Comparison of ENCODE assay signal across 3 cellular contexts in the genomic region with DNA sequence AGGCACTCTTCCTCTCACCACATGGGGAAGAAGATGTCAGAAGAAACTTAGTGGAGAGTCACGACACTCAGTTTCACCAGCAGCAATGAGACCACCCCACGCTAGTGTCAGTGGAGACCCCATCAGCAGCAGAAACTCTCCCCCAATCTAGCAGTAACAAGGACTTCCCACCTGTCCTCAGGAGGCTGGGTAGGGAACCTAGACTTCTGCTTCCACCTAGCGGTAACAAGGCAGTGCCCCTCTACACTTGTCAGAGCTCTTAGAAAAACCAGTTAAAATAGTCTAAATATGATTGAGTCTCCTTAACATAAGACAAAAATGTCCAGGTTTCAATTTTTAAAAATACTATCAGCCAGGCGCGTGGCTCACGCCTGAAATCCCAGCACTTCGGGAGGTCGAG.
TF ChIP-seq lines count a peak whose summit lies in the region.

No MANE protein-coding gene starts in this region.

TF ChIP-seq in A549, 52 proteins besides CTCF, POLR2A, EP300 and RAD21:
- TF ChIP-seq SMC3 (IDR thresholded peaks at IDR 0.05) (peak; percentile 27; the same call in 1 of the 3 replicates), EHF (CRISPR knock-in tag; IDR thresholded peaks at IDR 0.05) (no peak)
TF ChIP-seq in A549: peak in this region for 1.

TF ChIP-seq in GM23338, 12 proteins besides CTCF, POLR2A, EP300 and RAD21:
- TF ChIP-seq NANOG (IDR thresholded peaks at IDR 0.05; ENCODE audit: borderline replicate concordance) (no peak), CREB1 (CRISPR knock-in tag; IDR thresholded peaks at IDR 0.05; ENCODE audit: low read depth) (no peak), EZH2phosphoT487 (IDR thresholded peaks at IDR 0.05; ENCODE audit: unreplicated experiment) (no peak), STAT1 (IDR thresholded peaks at IDR 0.05; ENCODE audit: unreplicated experiment) (no peak), POLR2AphosphoS5 (IDR thresholded peaks at IDR 0.05; ENCODE audit: low read depth) (no peak), ZNF331 (CRISPR knock-in tag; IDR thresholded peaks at IDR 0.05; ENCODE audit: low read depth) (no peak), ZNF114 (CRISPR knock-in tag; IDR thresholded peaks at IDR 0.05) (no peak), ZNF462 (CRISPR knock-in tag; IDR thresholded peaks at IDR 0.05) (no peak), JUNB (IDR thresholded peaks at IDR 0.05; ENCODE audit: unreplicated experiment) (no peak)

TF ChIP-seq in GM12878, 131 proteins besides CTCF, POLR2A, EP300 and RAD21:
- no peak for TF ChIP-seq TAF1 (IDR thresholded peaks at IDR 0.05; ENCODE audit: borderline replicate concordance, low read depth, low read length)
- TF ChIP-seq IRF5 (IDR thresholded peaks at IDR 0.05; ENCODE audit: borderline replicate concordance) = no peak
- no peak for TF ChIP-seq SP1 (IDR thresholded peaks at IDR 0.05; ENCODE audit: low read depth, low read length)
- no peak for TF ChIP-seq STAT3 (IDR thresholded peaks at IDR 0.05; ENCODE audit: low read depth, low read length)
- TF ChIP-seq, protein P1, sequence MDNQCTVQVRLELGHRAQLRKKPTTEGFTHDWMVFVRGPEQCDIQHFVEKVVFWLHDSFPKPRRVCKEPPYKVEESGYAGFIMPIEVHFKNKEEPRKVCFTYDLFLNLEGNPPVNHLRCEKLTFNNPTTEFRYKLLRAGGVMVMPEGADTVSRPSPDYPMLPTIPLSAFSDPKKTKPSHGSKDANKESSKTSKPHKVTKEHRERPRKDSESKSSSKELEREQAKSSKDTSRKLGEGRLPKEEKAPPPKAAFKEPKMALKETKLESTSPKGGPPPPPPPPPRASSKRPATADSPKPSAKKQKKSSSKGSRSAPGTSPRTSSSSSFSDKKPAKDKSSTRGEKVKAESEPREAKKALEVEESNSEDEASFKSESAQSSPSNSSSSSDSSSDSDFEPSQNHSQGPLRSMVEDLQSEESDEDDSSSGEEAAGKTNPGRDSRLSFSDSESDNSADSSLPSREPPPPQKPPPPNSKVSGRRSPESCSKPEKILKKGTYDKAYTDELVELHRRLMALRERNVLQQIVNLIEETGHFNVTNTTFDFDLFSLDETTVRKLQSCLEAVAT (IDR thresholded peaks at IDR 0.05) = no peak
- TF ChIP-seq FOS (IDR thresholded peaks at IDR 0.05; ENCODE audit: borderline replicate concordance, extremely low read depth, insufficient read length) = no peak
- no peak for TF ChIP-seq ATF3 (IDR thresholded peaks at IDR 0.05; ENCODE audit: borderline replicate concordance, extremely low read depth, low read depth, low read length)
- no peak for TF ChIP-seq BHLHE40 (IDR thresholded peaks at IDR 0.05; ENCODE audit: borderline replicate concordance in 1 of 2, low read depth in 2 of 2, low read length in 1 of 2)
- TF ChIP-seq FOXK2 (IDR thresholded peaks at IDR 0.05) = no peak
- TF ChIP-seq EGR1 (IDR thresholded peaks at IDR 0.05; ENCODE audit: borderline replicate concordance in 1 of 2, low read depth in 2 of 2, low read length in 2 of 2) = no peak
- no peak for TF ChIP-seq GABPA (IDR thresholded peaks at IDR 0.05; ENCODE audit: low read depth)
- TF ChIP-seq, protein P2, sequence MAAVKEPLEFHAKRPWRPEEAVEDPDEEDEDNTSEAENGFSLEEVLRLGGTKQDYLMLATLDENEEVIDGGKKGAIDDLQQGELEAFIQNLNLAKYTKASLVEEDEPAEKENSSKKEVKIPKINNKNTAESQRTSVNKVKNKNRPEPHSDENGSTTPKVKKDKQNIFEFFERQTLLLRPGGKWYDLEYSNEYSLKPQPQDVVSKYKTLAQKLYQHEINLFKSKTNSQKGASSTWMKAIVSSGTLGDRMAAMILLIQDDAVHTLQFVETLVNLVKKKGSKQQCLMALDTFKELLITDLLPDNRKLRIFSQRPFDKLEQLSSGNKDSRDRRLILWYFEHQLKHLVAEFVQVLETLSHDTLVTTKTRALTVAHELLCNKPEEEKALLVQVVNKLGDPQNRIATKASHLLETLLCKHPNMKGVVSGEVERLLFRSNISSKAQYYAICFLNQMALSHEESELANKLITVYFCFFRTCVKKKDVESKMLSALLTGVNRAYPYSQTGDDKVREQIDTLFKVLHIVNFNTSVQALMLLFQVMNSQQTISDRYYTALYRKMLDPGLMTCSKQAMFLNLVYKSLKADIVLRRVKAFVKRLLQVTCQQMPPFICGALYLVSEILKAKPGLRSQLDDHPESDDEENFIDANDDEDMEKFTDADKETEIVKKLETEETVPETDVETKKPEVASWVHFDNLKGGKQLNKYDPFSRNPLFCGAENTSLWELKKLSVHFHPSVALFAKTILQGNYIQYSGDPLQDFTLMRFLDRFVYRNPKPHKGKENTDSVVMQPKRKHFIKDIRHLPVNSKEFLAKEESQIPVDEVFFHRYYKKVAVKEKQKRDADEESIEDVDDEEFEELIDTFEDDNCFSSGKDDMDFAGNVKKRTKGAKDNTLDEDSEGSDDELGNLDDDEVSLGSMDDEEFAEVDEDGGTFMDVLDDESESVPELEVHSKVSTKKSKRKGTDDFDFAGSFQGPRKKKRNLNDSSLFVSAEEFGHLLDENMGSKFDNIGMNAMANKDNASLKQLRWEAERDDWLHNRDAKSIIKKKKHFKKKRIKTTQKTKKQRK (IDR thresholded peaks at IDR 0.05; ENCODE audit: low read depth, low read length) = no peak
- no peak for TF ChIP-seq TARDBP (IDR thresholded peaks at IDR 0.05; ENCODE audit: borderline replicate concordance)
- no peak for TF ChIP-seq NFXL1 (IDR thresholded peaks at IDR 0.05; ENCODE audit: borderline replicate concordance)
- TF ChIP-seq NBN (IDR thresholded peaks at IDR 0.05) = no peak
- TF ChIP-seq ZBED1 (IDR thresholded peaks at IDR 0.05; ENCODE audit: borderline replicate concordance) = no peak
- no peak for TF ChIP-seq JUND (IDR thresholded peaks at IDR 0.05; ENCODE audit: low read depth, low read length)
- TF ChIP-seq KAT2A (conservative IDR thresholded peaks at IDR 0.05; ENCODE audit: control insufficient read depth, low read depth, low read length) = no peak
- TF ChIP-seq, protein P3, sequence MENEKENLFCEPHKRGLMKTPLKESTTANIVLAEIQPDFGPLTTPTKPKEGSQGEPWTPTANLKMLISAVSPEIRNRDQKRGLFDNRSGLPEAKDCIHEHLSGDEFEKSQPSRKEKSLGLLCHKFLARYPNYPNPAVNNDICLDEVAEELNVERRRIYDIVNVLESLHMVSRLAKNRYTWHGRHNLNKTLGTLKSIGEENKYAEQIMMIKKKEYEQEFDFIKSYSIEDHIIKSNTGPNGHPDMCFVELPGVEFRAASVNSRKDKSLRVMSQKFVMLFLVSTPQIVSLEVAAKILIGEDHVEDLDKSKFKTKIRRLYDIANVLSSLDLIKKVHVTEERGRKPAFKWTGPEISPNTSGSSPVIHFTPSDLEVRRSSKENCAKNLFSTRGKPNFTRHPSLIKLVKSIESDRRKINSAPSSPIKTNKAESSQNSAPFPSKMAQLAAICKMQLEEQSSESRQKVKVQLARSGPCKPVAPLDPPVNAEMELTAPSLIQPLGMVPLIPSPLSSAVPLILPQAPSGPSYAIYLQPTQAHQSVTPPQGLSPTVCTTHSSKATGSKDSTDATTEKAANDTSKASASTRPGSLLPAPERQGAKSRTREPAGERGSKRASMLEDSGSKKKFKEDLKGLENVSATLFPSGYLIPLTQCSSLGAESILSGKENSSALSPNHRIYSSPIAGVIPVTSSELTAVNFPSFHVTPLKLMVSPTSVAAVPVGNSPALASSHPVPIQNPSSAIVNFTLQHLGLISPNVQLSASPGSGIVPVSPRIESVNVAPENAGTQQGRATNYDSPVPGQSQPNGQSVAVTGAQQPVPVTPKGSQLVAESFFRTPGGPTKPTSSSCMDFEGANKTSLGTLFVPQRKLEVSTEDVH (IDR thresholded peaks at IDR 0.05; ENCODE audit: low read depth, partially characterized antibody) = no peak
- TF ChIP-seq SMC3 (IDR thresholded peaks at IDR 0.05; ENCODE audit: borderline replicate concordance, low read length) = no peak
